Comparison of ENCODE assay signal across 9 cellular contexts in genomic region chr21:33403786-33404571, GRCh38. TPM values are rescaled to one million over a fixed set of nuclear protein-coding genes. Genes with fewer than 3 reads are reported as not detected.
DNase-seq lines count a peak whose midpoint lies in the region; ATAC-seq, FAIRE-seq and TF ChIP-seq lines count a peak whose summit lies in the region.
"Had no signal": no experiment of that assay in that cellular context is flagged by ENCODE, and none has a peak within 500 bp of the region (broad histone marks: within the 10 kb centered on the region; RNA-seq: fewer than 3 reads in every experiment).

No MANE protein-coding gene starts in this region.

- no peaks in the 10 kb centered on the region for H3K9me2 ChIP-seq in PC-9 (ENCODE audit: insufficient read depth)

- H3K79me2 ChIP-seq in PC-9 (ENCODE audit: low read depth), result peaks cover 50% of the 10 kb centered on the region

- POLR2A ChIA-PET in PC-9 (lab: Charles Lee; ENCODE audit: unreplicated experiment), result interaction anchor here (0.7 kb wide), 1 partner anchor 21 kb away, joined by 8 read pairs; no protein-coding TSS in a partner anchor

- H3K9me3 ChIP-seq in PC-9 (ENCODE audit: insufficient read depth, low read depth) (no peaks in the 10 kb centered on the region), adrenal gland (replicated peaks in 1 of 3) (no peaks in the 10 kb centered on the region), heart right ventricle (no peaks in the 10 kb centered on the region), pancreas (no peaks in the 10 kb centered on the region)

- H3K4me1 ChIP-seq in PC-9 (replicated peaks; ENCODE audit: insufficient read depth) (peaks cover 8% of the 10 kb centered on the region; the same call in 1 of the 2 replicates), adrenal gland (replicated peaks in 1 of 2) (peaks cover 6 to 14% of the 10 kb centered on the region in 2 donors), heart right ventricle (peaks cover 4 to 85% (median 37%) of the 10 kb centered on the region in 9 donors), pancreas (peaks cover 0 to 23% (median 5%) of the 10 kb centered on the region in 3 donors)

- H3F3A ChIP-seq in PC-9 (ENCODE audit: insufficient read depth, low read depth), result peaks cover 4% of the 10 kb centered on the region; the same call in 1 of the 2 replicates

- TF ChIP-seq CTCF in PC-9 (conservative IDR thresholded peaks at IDR 0.05) (no peak), adrenal gland (IDR thresholded peaks at IDR 0.05) (peak in 2 of 6 experiments; percentile 3 to 14), heart right ventricle (IDR thresholded peaks at IDR 0.05) (no peak), pancreas (IDR thresholded peaks at IDR 0.05) (no peak)

- peak; percentile 36 for DNase-seq in NCI-H1092 treated with DMSO at 0.1 percent for 48 hours (lab: John Stamatoyannopoulos, UW)
- no peak for DNase-seq in NCI-H1092 (lab: John Stamatoyannopoulos, UW)
- peak in 1 of 2 experiments; percentile 22 for DNase-seq in PC-9
- DNase-seq in adrenal gland, result peak; percentile 61 to 81 (median 74)
- peak; percentile 60 to 72 for DNase-seq in heart right ventricle
- DNase-seq in pancreas, result peak; percentile 45 to 83 (median 56)
- DNase-seq in GM19240 (ENCODE audit: insufficient read length, low spot score), result no peak

- CTCF ChIA-PET in PC-9 (lab: Charles Lee), result no interaction called here

- H3K27me3 ChIP-seq in PC-9 (ENCODE audit: insufficient read depth, low read depth) (no peaks in the 10 kb centered on the region), adrenal gland (no peaks in the 10 kb centered on the region), heart right ventricle (no peaks in the 10 kb centered on the region), pancreas (no peaks in the 10 kb centered on the region)

- 4 to 7% (median 6%) methylated on average over 19 to 47 of the region's 47 CpGs for WGBS in adrenal gland, 4 donors
- WGBS in heart right ventricle, 2 donors, result 4 to 8% methylated on average over 44 to 47 of the region's 47 CpGs
- WGBS in pancreas, 2 donors, result 2 to 3% methylated on average over 39 to 47 of the region's 47 CpGs

- H3K27ac ChIP-seq in PC-9, result peak overlapping the region; percentile 56
- peak overlapping the region; percentile 76 to 99 (median 90) for H3K27ac ChIP-seq in adrenal gland
- peak overlapping the region; percentile 83 to 99 (median 96) for H3K27ac ChIP-seq in heart right ventricle
- H3K27ac ChIP-seq in pancreas, result peak overlapping the region; percentile 75 to 95 (median 89)

- peaks cover 10% of the 10 kb centered on the region; the same call in 1 of the 2 replicates for H4K20me1 ChIP-seq in PC-9 (ENCODE audit: insufficient read depth)

- H3K36me3 ChIP-seq in PC-9 (ENCODE audit: low read depth) (no peaks in the 10 kb centered on the region; the same call in 1 of the 2 replicates), adrenal gland (replicated peaks in 1 of 2) (no peaks in the 10 kb centered on the region), heart right ventricle (peaks cover 0 to 15% (median 0%) of the 10 kb centered on the region in 9 donors), pancreas (no peaks in the 10 kb centered on the region)

- FAIRE-seq in pancreas (lab: Jason Lieb, UNC), result no peak
- FAIRE-seq: islet of Langerhans had no signal

- H3K4me3 ChIP-seq in PC-9 (peak overlapping the region; percentile 65), adrenal gland (peak overlapping the region; percentile 3 to 97 (median 76)), heart right ventricle (peak overlapping the region; percentile 66 to 98 (median 93)), pancreas (peak overlapping the region; percentile 45 to 92 (median 82))

- H3K4me2 ChIP-seq in PC-9, result peak overlapping the region; percentile 85

- BruUV-seq in PC-9 (replicated peaks; lab: Mats Ljungman, UMichigan), result TSS peak; percentile 59

- TF ChIP-seq POLR2A in adrenal gland (IDR thresholded peaks at IDR 0.05), result peak in 1 of 2 donors; percentile 41

- ATAC-seq in HG02973 (IDR thresholded peaks at IDR 0.05; ENCODE audit: unreplicated experiment), result peak; percentile 35
- peak; percentile 44 to 76 (median 60) for ATAC-seq in heart right ventricle
- peak; percentile 60 to 74 (median 64) for ATAC-seq in pancreas

- intact Hi-C loops in PC-9 (cut with micrococcal nuclease; ENCODE audit: unreplicated experiment) (loop anchor here (1.0 kb wide), 2 partner anchors 21 to 43 kb away; no protein-coding TSS in a partner anchor), adrenal gland (cut with DNase I) (no loop called here), heart right ventricle (cut with DNase I) (loop anchor here in 2 of 10 donors (5.0 kb wide), 1 partner anchor 38 kb away; no protein-coding TSS in a partner anchor), pancreas (cut with DNase I) (no loop called here)

- H2AFZ ChIP-seq in PC-9, result peak overlapping the region; percentile 77

RNA-seq across cellular contexts. Expression of gene IFNGR2, which starts 0.8 kb away (rescaled TPM):
- total RNA-seq in PC-9 (2021) (16.0 and 16.1 TPM in 2 replicates), adrenal gland (10 to 100 TPM; 44.5 to 75.8 (median 64.0) TPM), heart right ventricle (10 to 100 TPM; 29.2 to 71.3 (median 36.3) TPM), pancreas (10 to 100 TPM; 10.1 to 56.5 (median 15.2) TPM)
- polyA plus RNA-seq in adrenal gland (10 to 100 TPM; 50.3 to 87.4 (median 57.4) TPM), heart right ventricle (10 to 100 TPM; 27.4 to 34.3 TPM), pancreas (10 to 100 TPM; 23.6 to 31.4 TPM)

Comparison
In these comparisons a context has a peak if more than half of its experiments do, and no peak if none do; other contexts are left out.
1. DNase-seq: peak in NCI-H1092 treated with DMSO at 0.1 percent for 48 hours (single experiment), adrenal gland (7 of 7), heart right ventricle (2 of 2) and pancreas (6 of 6); none in NCI-H1092 (single experiment) and GM19240 (single experiment).
2. Peak in every context shown above with its lines, with median percentiles within 50 percentile points of each other: ATAC-seq, H3K27ac ChIP-seq and H3K4me3 ChIP-seq.